Comparison of ENCODE assay signal across 17 cellular contexts in the genomic region with DNA sequence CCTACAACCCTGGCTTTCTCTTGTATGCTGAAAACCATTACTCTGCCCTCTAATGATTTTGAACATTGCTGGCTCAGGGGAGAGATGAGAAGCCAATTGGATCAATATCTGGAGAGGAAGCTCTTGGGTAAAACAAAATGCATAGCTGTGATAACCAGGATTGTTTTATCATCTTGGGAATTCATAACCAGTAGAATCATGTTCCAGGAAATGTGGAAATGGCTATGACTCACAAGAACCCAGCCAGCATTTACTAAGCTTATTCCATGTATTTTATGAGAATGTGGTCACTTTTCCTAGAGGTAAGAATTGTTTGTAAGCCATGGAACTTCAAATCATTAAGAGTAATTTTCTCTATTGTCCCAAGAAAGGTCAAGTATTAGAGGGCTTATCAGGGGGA. TPM values are rescaled to one million over a fixed set of nuclear protein-coding genes. Genes with fewer than 3 reads are reported as not detected.
"Had no signal": no experiment of that assay in that cellular context is flagged by ENCODE, and none has a peak within 500 bp of the region (broad histone marks: within the 10 kb centered on the region; RNA-seq: fewer than 3 reads in every experiment).

No MANE protein-coding gene starts in this region.

- ATAC-seq: left ventricle myocardium superior; stimulated activated memory B cell treated with anti-CD40 and anti-IgM and Interleukin-4, amounts not matched to agents 10 μg/mL and 1 μg/mL and 100 μg/mL, for 72 hours had no signal

- H3K27me3 Mint-ChIP-seq: activated naive CD4-positive, alpha-beta T cell treated with anti-CD3 and anti-CD28 coated beads, Interleukin-2, amount 50 U/mL, for 24 hours; stimulated activated memory B cell treated with anti-CD40 and anti-IgM and Interleukin-4, amounts not matched to agents 10 μg/mL and 1 μg/mL and 100 μg/mL, for 72 hours had no signal

- H3K27ac ChIP-seq: cardiac muscle cell, hepatocyte, parathyroid adenoma, right atrium auricular region, spleen, tibial artery, vagina had no signal

- FAIRE-seq: colon, endothelial cell of umbilical vein had no signal

- H3K27me3 ChIP-seq: cardiac muscle cell, hepatocyte, right atrium auricular region, spleen, tibial artery, vagina had no signal

- H3K36me3 Mint-ChIP-seq: activated naive CD4-positive, alpha-beta T cell treated with anti-CD3 and anti-CD28 coated beads, Interleukin-2, amount 50 U/mL, for 24 hours; stimulated activated memory B cell treated with anti-CD40 and anti-IgM and Interleukin-4, amounts not matched to agents 10 μg/mL and 1 μg/mL and 100 μg/mL, for 72 hours had no signal

- H3K4me3 ChIP-seq: cardiac muscle cell, hepatocyte, right atrium auricular region, spleen, tibial artery, vagina had no signal

- H3K36me3 ChIP-seq: cardiac muscle cell, right atrium auricular region, spleen, tibial artery, vagina had no signal

- H3K9me3 ChIP-seq: right atrium auricular region, tibial artery, vagina had no signal

- H3K4me1 Mint-ChIP-seq: activated naive CD4-positive, alpha-beta T cell treated with anti-CD3 and anti-CD28 coated beads, Interleukin-2, amount 50 U/mL, for 24 hours; stimulated activated memory B cell treated with anti-CD40 and anti-IgM and Interleukin-4, amounts not matched to agents 10 μg/mL and 1 μg/mL and 100 μg/mL, for 72 hours had no signal

- DNase-seq: activated CD4-positive, alpha-beta T cell treated with anti-CD3 and anti-CD28 coated beads for 4 hours; amygdala; left ventricle myocardium superior; spleen; stimulated activated CD4-positive, alpha-beta T cell treated with anti-CD3 and anti-CD28 coated beads, Interleukin-1b, Interleukin-23, amount 100 ng/mL, for 48 hours; tibial artery had no signal

- H3K4me3 Mint-ChIP-seq: activated naive CD4-positive, alpha-beta T cell treated with anti-CD3 and anti-CD28 coated beads, Interleukin-2, amount 50 U/mL, for 24 hours; stimulated activated memory B cell treated with anti-CD40 and anti-IgM and Interleukin-4, amounts not matched to agents 10 μg/mL and 1 μg/mL and 100 μg/mL, for 72 hours; T-helper 1 cell treated with Interleukin-12 subunit alpha and Interleukin-12 subunit beta and Interleukin-4 antibody, amounts not matched to agents 30 μg/mL and 1 μg/mL, for 36 hours had no signal

- H3K9me3 Mint-ChIP-seq: activated naive CD4-positive, alpha-beta T cell treated with anti-CD3 and anti-CD28 coated beads, Interleukin-2, amount 50 U/mL, for 24 hours had no signal

- H3K27ac Mint-ChIP-seq: activated naive CD4-positive, alpha-beta T cell treated with anti-CD3 and anti-CD28 coated beads, Interleukin-2, amount 50 U/mL, for 24 hours; stimulated activated memory B cell treated with anti-CD40 and anti-IgM and Interleukin-4, amounts not matched to agents 10 μg/mL and 1 μg/mL and 100 μg/mL, for 72 hours; T-helper 1 cell treated with Interleukin-12 subunit alpha and Interleukin-12 subunit beta and Interleukin-4 antibody, amounts not matched to agents 30 μg/mL and 1 μg/mL, for 36 hours had no signal

- H3K4me1 ChIP-seq: parathyroid adenoma, right atrium auricular region, spleen, tibial artery, vagina had no signal

RNA-seq across cellular contexts. Expression of gene CTNND2, which starts 51.1 kb away (rescaled TPM):
- total RNA-seq: endothelial cell of umbilical vein, fibroblast of lung had no signal
